1 cellular context compared by ENCODE assay signal in genomic region chr6:87875781-87876180, GRCh38.
TF ChIP-seq lines count a peak whose summit lies in the region.

No MANE protein-coding gene starts in this region.

TF ChIP-seq in HepG2, 621 proteins besides CTCF, POLR2A, EP300 and RAD21 (continued from another document):
- TF ChIP-seq ZNF281 (CRISPR knock-in tag; IDR thresholded peaks at IDR 0.05; ENCODE audit: borderline replicate concordance), result no peak
- TF ChIP-seq ZNF343 (CRISPR knock-in tag; IDR thresholded peaks at IDR 0.05), result no peak
- no peak for TF ChIP-seq BRCA1 (CRISPR knock-in tag; IDR thresholded peaks at IDR 0.05)
- TF ChIP-seq ZNF180 (CRISPR knock-in tag; IDR thresholded peaks at IDR 0.05; ENCODE audit: borderline replicate concordance, low read depth), result no peak
- no peak for TF ChIP-seq WIZ (CRISPR knock-in tag; IDR thresholded peaks at IDR 0.05)
- no peak for TF ChIP-seq ZNF703 (CRISPR knock-in tag; IDR thresholded peaks at IDR 0.05; ENCODE audit: borderline replicate concordance)
- TF ChIP-seq IKZF4 (CRISPR knock-in tag; IDR thresholded peaks at IDR 0.05; ENCODE audit: borderline replicate concordance, low read depth, not compliant biosample characterization), result no peak
- TF ChIP-seq AFF4 (CRISPR knock-in tag; IDR thresholded peaks at IDR 0.05), result no peak
- no peak for TF ChIP-seq ZBTB46 (CRISPR knock-in tag; IDR thresholded peaks at IDR 0.05; ENCODE audit: borderline replicate concordance)
- TF ChIP-seq ATM (IDR thresholded peaks at IDR 0.05; ENCODE audit: borderline replicate concordance), result no peak
